Comparison of ENCODE assay signal across 8 cellular contexts in genomic region chr20:63573739-63574131, GRCh38. TPM values are rescaled to one million over a fixed set of nuclear protein-coding genes. Genes with fewer than 3 reads are reported as not detected.
DNase-seq lines count a peak whose midpoint lies in the region; ATAC-seq and TF ChIP-seq lines count a peak whose summit lies in the region.

No MANE protein-coding gene starts in this region.

- no CpG with 5 or more reads among the region's 23 CpGs for WGBS in neuronal stem cell (ENCODE audit: extremely low coverage in 2 of 2, insufficient read length in 2 of 2, insufficient replicate concordance in 1 of 2), 2 donors

- DNase-seq in CD4-positive, alpha-beta memory T cell: peak in 1 of 5 donors; percentile 37
- no peak for DNase-seq in OCI-LY7 (ENCODE audit: low spot score)
- no peak for DNase-seq in epithelial cell of proximal tubule (ENCODE audit: low read depth)
- no peak for DNase-seq in neuronal stem cell (ENCODE audit: low spot score)
- DNase-seq in 8988T: no peak
- DNase-seq in NCI-H345 (lab: John Stamatoyannopoulos, UW): no peak

- no peak for TF ChIP-seq CTCF in OCI-LY7 (conservative IDR thresholded peaks at IDR 0.05; ENCODE audit: low read length)
- no peak for TF ChIP-seq CTCF in epithelial cell of proximal tubule (conservative IDR thresholded peaks at IDR 0.05; ENCODE audit: low read depth, low read length)

- no peak overlapping the region for H4K91ac ChIP-seq in neuronal stem cell (ENCODE audit: low read depth, low read length, poor library complexity)

- H2BK5ac ChIP-seq in neuronal stem cell (ENCODE audit: low read length): no peak overlapping the region

- H3K4me3 ChIP-seq in CD4-positive, alpha-beta memory T cell (ENCODE audit: low read length in 2 of 2): peak overlapping the region; percentile 65 to 84
- H3K4me3 ChIP-seq in OCI-LY7 (ENCODE audit: low read depth, low read length, poor library complexity, severe bottlenecking): peak overlapping the region; percentile 66
- H3K4me3 ChIP-seq in epithelial cell of proximal tubule (ENCODE audit: low read depth, low read length): peak overlapping the region; percentile 88
- peak overlapping the region; percentile 72 to 90 for H3K4me3 ChIP-seq in neuronal stem cell (ENCODE audit: low read length in 2 of 2)

- H2BK12ac ChIP-seq in neuronal stem cell (ENCODE audit: low read length): no peak overlapping the region

- no peak overlapping the region for H2BK120ac ChIP-seq in neuronal stem cell (ENCODE audit: low read depth, low read length)

- no peaks in the 10 kb centered on the region for H3K9me2 ChIP-seq in OCI-LY7 (ENCODE audit: insufficient read depth, low read length)

- peak overlapping the region; percentile 56 for H3K14ac ChIP-seq in neuronal stem cell (ENCODE audit: low read length)

- CTCF ChIA-PET in CD4-positive, alpha-beta memory T cell (lab: Charles Lee; ENCODE audit: partially characterized antibody): interaction anchor here (1.3 to 2.6 kb wide), 2 partner anchors 36 to 68 kb away, joined by 3 to 10 read pairs; partner anchors contain the start of gene PTK6
- CTCF ChIA-PET in OCI-LY7 (lab: Charles Lee; ENCODE audit: unreplicated experiment): no interaction called here

- H3K27ac ChIP-seq in CD4-positive, alpha-beta memory T cell (ENCODE audit: low read depth, low read length): peak overlapping the region; percentile 70
- H3K27ac ChIP-seq in OCI-LY7 (ENCODE audit: low read depth, low read length, poor library complexity, severe bottlenecking): no peak overlapping the region
- H3K27ac ChIP-seq in neuronal stem cell (replicated peaks; ENCODE audit: low read length): no peak overlapping the region

- intact Hi-C loops in CD4-positive, alpha-beta memory T cell (cut with micrococcal nuclease): loop anchor here (1.0 kb wide), 1 partner anchor 20 kb away; no protein-coding TSS in a partner anchor
- intact Hi-C loops in OCI-LY7 (cut with micrococcal nuclease; ENCODE audit: unreplicated experiment): no loop called here

- H3K27ac Mint-ChIP-seq in CD4-positive, alpha-beta memory T cell: peak overlapping the region in 5 of 7 donors; percentile 48 to 81 (median 74)

- no peaks in the 10 kb centered on the region for H3K36me3 Mint-ChIP-seq in CD4-positive, alpha-beta memory T cell

- H3K4me2 ChIP-seq in OCI-LY7 (ENCODE audit: low read length): peak overlapping the region; percentile 70
- peak overlapping the region; percentile 97 for H3K4me2 ChIP-seq in neuronal stem cell (ENCODE audit: insufficient read depth, low read length, poor library complexity, severe bottlenecking)

- no peaks in the 10 kb centered on the region for H3K79me2 ChIP-seq in OCI-LY7 (ENCODE audit: insufficient read depth, low read depth, low read length)

- peak overlapping the region; percentile 90 for H2AK5ac ChIP-seq in neuronal stem cell (ENCODE audit: low read depth, low read length)

- peaks cover 3% of the 10 kb centered on the region for H3K79me1 ChIP-seq in neuronal stem cell (ENCODE audit: low read depth, low read length)

- peaks cover 5% of the 10 kb centered on the region for H3K36me3 ChIP-seq in CD4-positive, alpha-beta memory T cell (ENCODE audit: insufficient read depth, low read length)
- no peaks in the 10 kb centered on the region for H3K36me3 ChIP-seq in OCI-LY7 (ENCODE audit: insufficient read depth, low read length)
- no peaks in the 10 kb centered on the region for H3K36me3 ChIP-seq in neuronal stem cell (replicated peaks in 1 of 2; ENCODE audit: control insufficient read depth in 2 of 2, insufficient read depth in 2 of 2, low read length in 2 of 2)

- H3K4me1 ChIP-seq in CD4-positive, alpha-beta memory T cell (ENCODE audit: insufficient read depth, low read length): peaks cover 29% of the 10 kb centered on the region
- H3K4me1 ChIP-seq in OCI-LY7 (ENCODE audit: insufficient read depth, low read length, poor library complexity, severe bottlenecking) (peaks cover 6% of the 10 kb centered on the region), neuronal stem cell (ENCODE audit: control insufficient read depth in 2 of 2, insufficient read depth in 1 of 2, low read depth in 1 of 2, low read length in 2 of 2) (peaks cover 3 to 14% of the 10 kb centered on the region in 2 donors)

- peak overlapping the region; percentile 55 for H2BK15ac ChIP-seq in neuronal stem cell (ENCODE audit: low read length)

- BruUV-seq in OCI-LY7 (replicated peaks; lab: Mats Ljungman, UMichigan): no TSS peak

- no peak for ATAC-seq in HG02973 (IDR thresholded peaks at IDR 0.05; ENCODE audit: unreplicated experiment)
- no peak for ATAC-seq in GM21447 (IDR thresholded peaks at IDR 0.05; ENCODE audit: unreplicated experiment)

- no peaks in the 10 kb centered on the region for H3K9me3 ChIP-seq in CD4-positive, alpha-beta memory T cell (ENCODE audit: control insufficient read depth in 1 of 2, low read length in 2 of 2)
- H3K9me3 ChIP-seq in OCI-LY7 (ENCODE audit: low read length): no peaks in the 10 kb centered on the region
- no peaks in the 10 kb centered on the region for H3K9me3 ChIP-seq in neuronal stem cell (replicated peaks in 1 of 2; ENCODE audit: control insufficient read depth in 2 of 2, insufficient read depth in 1 of 2, low read depth in 1 of 2, low read length in 2 of 2)

- H3K9ac ChIP-seq in neuronal stem cell (ENCODE audit: low read depth, low read length, poor library complexity): peak overlapping the region; percentile 86

- no peaks in the 10 kb centered on the region for H4K20me1 ChIP-seq in OCI-LY7 (ENCODE audit: insufficient read depth, low read length)

- H3K27me3 ChIP-seq in CD4-positive, alpha-beta memory T cell (ENCODE audit: insufficient read depth, low read length): no peaks in the 10 kb centered on the region
- H3K27me3 ChIP-seq in neuronal stem cell (ENCODE audit: control insufficient read depth in 3 of 3, insufficient read depth in 3 of 3, low read depth in 1 of 3, low read length in 3 of 3): no peaks in the 10 kb centered on the region

- H3K9me3 Mint-ChIP-seq in CD4-positive, alpha-beta memory T cell: no peaks in the 10 kb centered on the region

- H3K4me3 Mint-ChIP-seq in CD4-positive, alpha-beta memory T cell: peak overlapping the region; percentile 75 to 88 (median 82)

- peaks cover 3 to 12% (median 8%) of the 10 kb centered on the region in 4 donors for H3K4me1 Mint-ChIP-seq in CD4-positive, alpha-beta memory T cell

- no peak overlapping the region for H3K4ac ChIP-seq in neuronal stem cell (ENCODE audit: low read length)

- no peak overlapping the region for H4K8ac ChIP-seq in neuronal stem cell (ENCODE audit: low read depth, low read length)

- H3K23ac ChIP-seq in neuronal stem cell (ENCODE audit: low read depth, low read length, poor library complexity): no peak overlapping the region

- no peak overlapping the region for H2AFZ ChIP-seq in OCI-LY7 (ENCODE audit: low read length)
- peak overlapping the region; percentile 88 for H2AFZ ChIP-seq in neuronal stem cell (ENCODE audit: low read length)

- POLR2A ChIA-PET in CD4-positive, alpha-beta memory T cell (lab: Charles Lee; ENCODE audit: partially characterized antibody): interaction anchor here (0.6 to 2.4 kb wide), 14 partner anchors 19 to 400 kb away, joined by 3 to 9 read pairs (median 4); partner anchors contain the start of genes ARFRP1, PPDPF, RTEL1 and SLC2A4RG
- POLR2A ChIA-PET in OCI-LY7 (lab: Charles Lee): interaction anchor here (0.7 kb wide), 1 partner anchor 17 kb away, joined by 3 read pairs; no protein-coding TSS in a partner anchor

- no peaks in the 10 kb centered on the region for H3K27me3 Mint-ChIP-seq in CD4-positive, alpha-beta memory T cell

- H3K18ac ChIP-seq in neuronal stem cell (ENCODE audit: low read length): peak overlapping the region; percentile 90

RNA-seq across cellular contexts. Expression of gene HELZ2, which starts 0.3 kb away (rescaled TPM):
- total RNA-seq in CD4-positive, alpha-beta memory T cell: 10 to 100 TPM; 39.6 to 45.4 TPM
- polyA plus RNA-seq in CD4-positive, alpha-beta memory T cell: 1 to 10 TPM; 2.0 to 6.4 TPM
- total RNA-seq in OCI-LY7 (2014; rRNA removed; shearing (Covaris generic)): 3.6 and 6.5 TPM in 2 replicates
- total RNA-seq in OCI-LY7 (2022) (8.3 and 8.6 TPM in 2 replicates), epithelial cell of proximal tubule (25.7 and 48.8 TPM in 2 replicates)
- 5.7 TPM for polyA plus RNA-seq in neuronal stem cell (2013, experiment 1 of 2)
- 5.8 TPM for polyA plus RNA-seq in neuronal stem cell (2013, experiment 2 of 2)

RNA-seq across cellular contexts. Expression of gene FNDC11, which starts 19.8 kb away (rescaled TPM):
- total RNA-seq in CD4-positive, alpha-beta memory T cell: 1 to 10 TPM in 1 of 2 experiments, under 1 TPM in 1; 0.38 to 1.2 TPM
- 1 to 10 TPM in 1 of 2 donors, under 1 TPM in 1; 0.41 to 1.5 TPM for polyA plus RNA-seq in CD4-positive, alpha-beta memory T cell
- 0.15 and 0.41 TPM in 2 replicates for total RNA-seq in OCI-LY7 (2014; rRNA removed; shearing (Covaris generic))
- total RNA-seq in OCI-LY7 (2022) (2.1 and 3.0 TPM in 2 replicates), epithelial cell of proximal tubule (1.7 TPM in 2 replicates)
- polyA plus RNA-seq in neuronal stem cell (2013, experiment 1 of 2): 7.5 TPM
- polyA plus RNA-seq in neuronal stem cell (2013, experiment 2 of 2): 7.2 TPM

RNA-seq across cellular contexts. Expression of gene SRMS, which starts 26.2 kb away (rescaled TPM):
- not detected for total RNA-seq in CD4-positive, alpha-beta memory T cell
- not detected for polyA plus RNA-seq in CD4-positive, alpha-beta memory T cell
- total RNA-seq in OCI-LY7 (2014; rRNA removed; shearing (Covaris generic)): not detected in 2 replicates
- total RNA-seq in OCI-LY7 (2022): 0.42 TPM in 1 of 2 replicates, not detected in the other
- total RNA-seq in epithelial cell of proximal tubule: not detected in 2 replicates
- polyA plus RNA-seq in neuronal stem cell (2013, experiment 1 of 2): not detected
- polyA plus RNA-seq in neuronal stem cell (2013, experiment 2 of 2): not detected

RNA-seq across cellular contexts. Expression of gene PTK6, which starts 36.6 kb away (rescaled TPM):
- not detected for total RNA-seq in CD4-positive, alpha-beta memory T cell
- under 1 TPM; 0.31 to 0.59 TPM for polyA plus RNA-seq in CD4-positive, alpha-beta memory T cell
- total RNA-seq in OCI-LY7 (2014; rRNA removed; shearing (Covaris generic)): 0.05 and 0.13 TPM in 2 replicates
- total RNA-seq in OCI-LY7 (2022): 1.8 and 2.0 TPM in 2 replicates
- not detected in 2 replicates for total RNA-seq in epithelial cell of proximal tubule
- not detected for polyA plus RNA-seq in neuronal stem cell (2013, experiment 1 of 2)
- polyA plus RNA-seq in neuronal stem cell (2013, experiment 2 of 2): not detected

RNA-seq across cellular contexts. Expression of gene GMEB2, which starts 53.2 kb away (rescaled TPM):
- 10 to 100 TPM; 24.4 to 26.4 TPM for total RNA-seq in CD4-positive, alpha-beta memory T cell
- 10 to 100 TPM in 1 of 2 donors, 1 to 10 TPM in 1; 4.5 to 16.6 TPM for polyA plus RNA-seq in CD4-positive, alpha-beta memory T cell
- 14.3 and 15.6 TPM in 2 replicates for total RNA-seq in OCI-LY7 (2014; rRNA removed; shearing (Covaris generic))
- 15.0 and 15.6 TPM in 2 replicates for total RNA-seq in OCI-LY7 (2022)
- total RNA-seq in epithelial cell of proximal tubule: 10.5 and 10.7 TPM in 2 replicates
- polyA plus RNA-seq in neuronal stem cell (2013, experiment 1 of 2): 9.0 TPM
- polyA plus RNA-seq in neuronal stem cell (2013, experiment 2 of 2): 8.7 TPM
